Comparison of ENCODE assay signal across 9 cellular contexts in the genomic region with DNA sequence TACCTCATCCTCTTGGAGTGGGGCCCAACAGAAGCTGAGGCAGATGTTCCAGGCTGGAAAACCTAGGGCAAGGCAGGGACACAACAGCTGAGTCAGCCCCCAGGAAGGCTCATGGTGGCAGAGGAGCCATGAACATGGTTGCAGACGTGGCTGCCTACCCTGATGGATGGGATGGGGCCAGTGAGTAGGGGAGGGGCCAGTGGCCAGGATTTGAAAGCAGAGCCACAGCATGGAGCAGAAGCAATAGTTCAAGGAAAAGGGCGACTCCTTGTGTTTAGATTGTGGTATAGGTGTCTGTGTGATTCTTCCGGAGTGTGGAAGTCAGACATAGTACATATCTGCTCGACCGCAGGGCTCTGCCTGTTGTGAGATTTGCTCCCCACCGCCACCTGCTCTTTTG. TPM values are rescaled to one million over a fixed set of nuclear protein-coding genes. Genes with fewer than 3 reads are reported as not detected.
DNase-seq lines count a peak whose midpoint lies in the region; ATAC-seq and TF ChIP-seq lines count a peak whose summit lies in the region.
"Had no signal": no experiment of that assay in that cellular context is flagged by ENCODE, and none has a peak within 500 bp of the region (broad histone marks: within the 10 kb centered on the region; RNA-seq: fewer than 3 reads in every experiment).

No MANE protein-coding gene starts in this region.

- peaks cover 31% of the 10 kb centered on the region for H3K4me1 Mint-ChIP-seq in neural crest cell
- H3K4me1 Mint-ChIP-seq: IgD-negative memory B cell had no signal

- no peak overlapping the region for H3K27ac ChIP-seq in brain microvascular endothelial cell

- no peaks in the 10 kb centered on the region for H3K36me3 ChIP-seq in brain microvascular endothelial cell (replicated peaks)

- no peak overlapping the region for H3K4me3 ChIP-seq in brain microvascular endothelial cell (ENCODE audit: low read depth, low read length)

- no peaks in the 10 kb centered on the region for H3K27me3 ChIP-seq in brain microvascular endothelial cell (replicated peaks)

- in situ Hi-C loops in brain microvascular endothelial cell (cut with HindIII; ENCODE audit: low pct_ligation_motif_present, low sequenced_read_pairs) = no loop called here

- TF ChIP-seq CTCF in GM12872 (IDR thresholded peaks at IDR 0.05; ENCODE audit: insufficient read depth, low read depth, low read length) (peak; percentile 40), brain microvascular endothelial cell (IDR thresholded peaks at IDR 0.05; ENCODE audit: low read depth, low read length, missing control alignments) (peak; percentile 40), neural crest cell (conservative IDR thresholded peaks at IDR 0.05) (peak; percentile 37)

- ATAC-seq in HG03439 (IDR thresholded peaks at IDR 0.05; ENCODE audit: unreplicated experiment) = no peak
- ATAC-seq in GM19035 (IDR thresholded peaks at IDR 0.05; ENCODE audit: unreplicated experiment) = no peak

- H3K4me3 Mint-ChIP-seq in neural crest cell = no peak overlapping the region
- H3K4me3 Mint-ChIP-seq: IgD-negative memory B cell had no signal

- H3K27me3 Mint-ChIP-seq in neural crest cell (ENCODE audit: low read depth) = no peaks in the 10 kb centered on the region

- no peaks in the 10 kb centered on the region for H3K36me3 Mint-ChIP-seq in neural crest cell (ENCODE audit: low read depth)

- no peaks in the 10 kb centered on the region for H3K9me3 Mint-ChIP-seq in neural crest cell
- H3K9me3 Mint-ChIP-seq: IgD-negative memory B cell had no signal

- peak; percentile 96 for DNase-seq in NCI-H446 treated with DMSO at 0.1 percent for 48 hours (lab: John Stamatoyannopoulos, UW)
- no peak for DNase-seq in brain microvascular endothelial cell
- no peak for DNase-seq in neural crest cell (ENCODE audit: low read depth, low spot score)
- DNase-seq in COR-L47 (lab: John Stamatoyannopoulos, UW) = no peak
- DNase-seq in EL = no peak

- H3K27ac Mint-ChIP-seq in neural crest cell (ENCODE audit: unreplicated experiment) = no peak overlapping the region
- H3K27ac Mint-ChIP-seq: IgD-negative memory B cell had no signal

RNA-seq across cellular contexts. Expression of a gene that starts 24.2 kb away (rescaled TPM):
- 30.9 and 33.5 TPM in 2 replicates for total RNA-seq in neural crest cell
